In genomic region chr5:150457562-150458240, GRCh38 we compare ENCODE assay signal across 15 cellular contexts. TPM values are rescaled to one million over a fixed set of nuclear protein-coding genes. Genes with fewer than 3 reads are reported as not detected.
A peak's percentile ranks its signal among the peaks of the same experiment; 100 is the strongest.
DNase-seq lines count a peak whose midpoint lies in the region; ATAC-seq and TF ChIP-seq lines count a peak whose summit lies in the region.
"Had no signal": no experiment of that assay in that cellular context is flagged by ENCODE, and none has a peak within 500 bp of the region (broad histone marks: within the 10 kb centered on the region; RNA-seq: fewer than 3 reads in every experiment).

No MANE protein-coding gene starts in this region.

- H3K9me3 Mint-ChIP-seq in activated CD4-positive, alpha-beta T cell treated with anti-CD3 and anti-CD28 coated beads for 36 hours (ENCODE audit: low read depth) = no peaks in the 10 kb centered on the region
- H3K9me3 Mint-ChIP-seq in activated naive CD8-positive, alpha-beta T cell (ENCODE audit: low read depth) = no peaks in the 10 kb centered on the region
- peaks cover 1% of the 10 kb centered on the region for H3K9me3 Mint-ChIP-seq in nephron progenitor cell
- H3K9me3 Mint-ChIP-seq: CD4-positive, CD25-positive, alpha-beta regulatory T cell had no signal

- H3K27ac Mint-ChIP-seq in activated CD4-positive, alpha-beta T cell treated with anti-CD3 and anti-CD28 coated beads for 36 hours = peak overlapping the region; percentile 44
- H3K27ac Mint-ChIP-seq in activated naive CD8-positive, alpha-beta T cell = peak overlapping the region; percentile 89
- no peak overlapping the region for H3K27ac Mint-ChIP-seq in nephron progenitor cell

- H3K27me3 Mint-ChIP-seq in activated CD4-positive, alpha-beta T cell treated with anti-CD3 and anti-CD28 coated beads for 36 hours = no peaks in the 10 kb centered on the region
- no peaks in the 10 kb centered on the region for H3K27me3 Mint-ChIP-seq in activated naive CD8-positive, alpha-beta T cell
- no peaks in the 10 kb centered on the region for H3K27me3 Mint-ChIP-seq in nephron progenitor cell (ENCODE audit: low read depth, poor library complexity)

- TF ChIP-seq CTCF in nephron progenitor cell (IDR thresholded peaks at IDR 0.05) = no peak

- H3K4me3 ChIP-seq in Jurkat, Clone E6-1 (ENCODE audit: low read length) = peak overlapping the region; percentile 23
- H3K4me3 ChIP-seq: SJCRH30 had no signal

- ATAC-seq in activated CD4-positive, alpha-beta T cell treated with anti-CD3 and anti-CD28 coated beads for 36 hours = no peak
- ATAC-seq in GM19324 (IDR thresholded peaks at IDR 0.05; ENCODE audit: low FRiP score, unreplicated experiment) (no peak), sciatic nerve (no peak), esophagus mucosa (no peak)

- no peaks in the 10 kb centered on the region for H3K36me3 Mint-ChIP-seq in activated CD4-positive, alpha-beta T cell treated with anti-CD3 and anti-CD28 coated beads for 36 hours (ENCODE audit: low read depth)
- no peaks in the 10 kb centered on the region for H3K36me3 Mint-ChIP-seq in activated naive CD8-positive, alpha-beta T cell
- no peaks in the 10 kb centered on the region for H3K36me3 Mint-ChIP-seq in nephron progenitor cell (ENCODE audit: low read depth)
- H3K36me3 Mint-ChIP-seq: CD4-positive, CD25-positive, alpha-beta regulatory T cell had no signal

- no peak for DNase-seq in activated CD4-positive, alpha-beta T cell treated with anti-CD3 and anti-CD28 coated beads for 36 hours
- no peak for DNase-seq in activated CD4-positive, alpha-beta T cell treated with anti-CD3 and anti-CD28 coated beads, Interleukin-2, amount 50 U/mL, for 48 hours
- DNase-seq in Jurkat, Clone E6-1 (ENCODE audit: low read depth, low spot score) = no peak
- no peak for DNase-seq in nephron progenitor cell
- no peak for DNase-seq in sciatic nerve (ENCODE audit: low spot score)
- DNase-seq: CD4-positive, CD25-positive, alpha-beta regulatory T cell; dorsolateral prefrontal cortex; hypothalamus; NCI-H1436 treated with DMSO at 0.1 percent for 48 hours; NCI-H345; SJCRH30 had no signal

- intact Hi-C loops in activated CD4-positive, alpha-beta T cell treated with anti-CD3 and anti-CD28 coated beads for 36 hours (cut with DNase I, micrococcal nuclease) = loop anchor here (1.0 to 5.0 kb wide), 6 partner anchors 7 to 300 kb away; partner anchors contain the start of gene DCTN4 (in 1 of the 2)
- intact Hi-C loops in sciatic nerve (cut with DNase I) = loop anchor here (5.0 kb wide), 1 partner anchor 75 kb away; no protein-coding TSS in a partner anchor

- POLR2A ChIA-PET in activated CD4-positive, alpha-beta T cell treated with anti-CD3 and anti-CD28 coated beads for 36 hours (lab: Charles Lee) = interaction anchor here (0.9 to 1.4 kb wide), 2 partner anchors 20 to 243 kb away, joined by 3 read pairs; partner anchors contain the start of gene RBM22

- CTCF ChIA-PET in activated CD4-positive, alpha-beta T cell treated with anti-CD3 and anti-CD28 coated beads for 36 hours (lab: Charles Lee) = interaction anchor here (0.6 to 5.5 kb wide), 12 partner anchors 8 to 969 kb away, joined by 3 to 35 read pairs (median 4); partner anchors contain the start of genes MYOZ3, RPS14 and SMIM3

- H3K4me3 Mint-ChIP-seq in activated CD4-positive, alpha-beta T cell treated with anti-CD3 and anti-CD28 coated beads for 36 hours = no peak overlapping the region
- H3K4me3 Mint-ChIP-seq in activated naive CD8-positive, alpha-beta T cell = peak overlapping the region; percentile 60
- H3K4me3 Mint-ChIP-seq in nephron progenitor cell = peak overlapping the region; percentile 57

- H3K4me1 Mint-ChIP-seq in activated CD4-positive, alpha-beta T cell treated with anti-CD3 and anti-CD28 coated beads for 36 hours = peaks cover 28% of the 10 kb centered on the region
- peaks cover 35% of the 10 kb centered on the region for H3K4me1 Mint-ChIP-seq in activated naive CD8-positive, alpha-beta T cell (ENCODE audit: low read depth)
- H3K4me1 Mint-ChIP-seq in nephron progenitor cell = peaks cover 37% of the 10 kb centered on the region

RNA-seq across cellular contexts. Expression of gene RPS14, which starts 8.2 kb away (rescaled TPM):
- total RNA-seq in activated CD4-positive, alpha-beta T cell treated with anti-CD3 and anti-CD28 coated beads for 36 hours = 1,000 to 10,000 TPM; 2,270 to 3,312 TPM
- 3,653 TPM for polyA plus RNA-seq in Jurkat, Clone E6-1 (2012; ENCODE audit: insufficient read depth, insufficient read length)
- total RNA-seq in sciatic nerve (1,412 TPM), esophagus mucosa (1,847 TPM)

RNA-seq across cellular contexts. Expression of gene CD74, which starts 45.0 kb away (rescaled TPM):
- total RNA-seq in activated CD4-positive, alpha-beta T cell treated with anti-CD3 and anti-CD28 coated beads for 36 hours = 100 to 1,000 TPM; 217 to 290 TPM
- not detected for polyA plus RNA-seq in Jurkat, Clone E6-1 (2012; ENCODE audit: insufficient read depth, insufficient read length)
- total RNA-seq in sciatic nerve (989 TPM), esophagus mucosa (125 TPM)
- total RNA-seq: A172 had no signal

RNA-seq across cellular contexts. Expression of gene NDST1, which starts 50.2 kb away (rescaled TPM):
- 1 to 10 TPM; 5.1 to 5.5 TPM for total RNA-seq in activated CD4-positive, alpha-beta T cell treated with anti-CD3 and anti-CD28 coated beads for 36 hours
- polyA plus RNA-seq in Jurkat, Clone E6-1 (2012; ENCODE audit: insufficient read depth, insufficient read length) = 13.5 TPM
- total RNA-seq in sciatic nerve = 109 TPM
- total RNA-seq in esophagus mucosa = 112 TPM
- polyA plus RNA-seq: CD4-positive, CD25-positive, alpha-beta regulatory T cell had no signal

Comparison
In these comparisons a context has a peak if more than half of its experiments do, and no peak if none do; other contexts are left out.
1. RNA of gene NDST1, which starts 50.2 kb away (total RNA-seq): 112 TPM in esophagus mucosa (single experiment) and 109 TPM in sciatic nerve (single experiment); 5.1 to 5.5 TPM in activated CD4-positive, alpha-beta T cell treated with anti-CD3 and anti-CD28 coated beads for 36 hours; every median in the first group is over 10 times any median in the second.